ENCODE assay signal across 10 cellular contexts in genomic region chr6:71489736-71490135, GRCh38.
DNase-seq lines count a peak whose midpoint lies in the region; ATAC-seq and TF ChIP-seq lines count a peak whose summit lies in the region.
"Had no signal": no experiment of that assay in that cellular context is flagged by ENCODE, and none has a peak within 500 bp of the region (broad histone marks: within the 10 kb centered on the region; RNA-seq: fewer than 3 reads in every experiment).

No MANE protein-coding gene starts in this region.

- H3K9me3 ChIP-seq in thoracic aorta = no peaks in the 10 kb centered on the region

- peak overlapping the region; percentile 33 to 43 for H3K27ac ChIP-seq in thoracic aorta

- peak; percentile 93 for DNase-seq in HCEC 1CT
- DNase-seq in amniotic stem cell (lab: John Stamatoyannopoulos, UW) = peak; percentile 72
- DNase-seq in iPS DF 19.7 (ENCODE audit: low read depth, low spot score) = peak; percentile 33
- DNase-seq in thoracic aorta (ENCODE audit: low spot score) = no peak
- DNase-seq in GOT3 (lab: John Stamatoyannopoulos, UW) = no peak
- no peak for DNase-seq in stimulated activated CD8-positive, alpha-beta memory T cell treated with anti-CD3 and anti-CD28 coated beads, Interleukin-4, amount 100 ng/mL, for 48 hours
- DNase-seq in NCI-H2171 treated with DMSO at 0.1 percent for 48 hours (lab: John Stamatoyannopoulos, UW) = no peak
- DNase-seq: cortex of kidney, KBM-7 had no signal

- H3K27me3 ChIP-seq in thoracic aorta (replicated peaks; ENCODE audit: insufficient read depth) = no peaks in the 10 kb centered on the region

- TF ChIP-seq CTCF in thoracic aorta (IDR thresholded peaks at IDR 0.05) = no peak

- no peaks in the 10 kb centered on the region for H3K36me3 ChIP-seq in thoracic aorta

- ATAC-seq in thoracic aorta (ENCODE audit: insufficient number of reproducible peaks, low FRiP score, low read depth) (peak; percentile 82), GM18517 (IDR thresholded peaks at IDR 0.05; ENCODE audit: unreplicated experiment) (no peak)

- no peak overlapping the region for H3K4me3 ChIP-seq in thoracic aorta

- peaks cover 6 to 25% of the 10 kb centered on the region in 2 donors for H3K4me1 ChIP-seq in thoracic aorta (ENCODE audit: control insufficient read depth in 1 of 2, low read depth in 2 of 2)

Comparison
In these comparisons a context has a peak if more than half of its experiments do, and no peak if none do; other contexts are left out.
1. DNase-seq: peak in HCEC 1CT (single experiment), amniotic stem cell (single experiment) and iPS DF 19.7 (single experiment); none in thoracic aorta (single experiment), GOT3 (single experiment), stimulated activated CD8-positive, alpha-beta memory T cell treated with anti-CD3 and anti-CD28 coated beads, Interleukin-4, amount 100 ng/mL, for 48 hours (single experiment) and NCI-H2171 treated with DMSO at 0.1 percent for 48 hours (single experiment).